8 cellular contexts compared by ENCODE assay signal in the genomic region with DNA sequence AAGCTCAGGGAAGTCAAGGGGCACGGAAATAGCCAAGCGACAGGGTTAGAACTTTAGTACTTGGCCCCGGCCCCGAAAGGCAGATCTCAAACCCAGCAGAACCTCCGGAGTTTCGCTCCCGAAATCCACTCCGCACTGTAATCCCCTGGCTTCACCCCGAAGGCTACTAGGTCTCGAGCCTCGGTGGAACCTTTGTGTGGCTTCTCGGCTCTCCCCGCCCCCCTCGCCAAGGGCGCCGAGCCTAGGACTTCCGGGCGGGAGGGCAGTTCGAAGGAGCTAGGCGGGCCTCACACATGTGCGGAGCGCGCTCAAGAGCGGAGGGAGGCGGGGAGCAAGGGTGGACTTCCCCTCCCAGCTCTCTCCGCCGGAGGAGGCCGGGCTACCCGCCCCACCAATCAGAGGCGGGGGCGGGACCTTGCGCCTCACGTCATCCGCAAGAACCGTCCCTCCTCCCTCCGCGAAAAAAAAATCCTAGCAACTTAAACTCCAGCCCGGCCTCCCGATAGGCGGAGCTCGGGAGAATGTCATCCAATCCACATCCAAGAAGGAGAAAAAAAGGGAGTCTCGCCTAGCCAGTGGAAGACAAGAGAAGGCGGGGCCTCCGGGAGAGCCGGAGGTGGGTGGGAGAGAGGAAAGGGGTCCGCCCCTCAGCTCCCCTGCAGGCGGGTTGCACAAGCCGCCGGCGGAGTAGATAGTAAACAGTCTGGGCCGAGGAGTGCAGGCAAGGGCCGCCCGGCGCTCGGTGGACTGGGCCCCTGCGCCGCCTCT. TPM values are rescaled to one million over a fixed set of nuclear protein-coding genes. Genes with fewer than 3 reads are reported as not detected.
DNase-seq lines count a peak whose midpoint lies in the region; ATAC-seq and TF ChIP-seq lines count a peak whose summit lies in the region.

No MANE protein-coding gene starts in this region.

- H3K9ac ChIP-seq in trophoblast cell (ENCODE audit: low read length): peak overlapping the region; percentile 82

- H3K36me3 Mint-ChIP-seq in T-cell: no peaks in the 10 kb centered on the region

- peak overlapping the region; percentile 89 for H3K4ac ChIP-seq in trophoblast cell (ENCODE audit: low read depth, low read length)

- H3K27ac Mint-ChIP-seq in T-cell: peak overlapping the region; percentile 98 to 99

- H3K4me1 Mint-ChIP-seq in T-cell: peaks cover 38 to 46% (median 40%) of the 10 kb centered on the region in 3 donors

- H3K27ac ChIP-seq in heart left ventricle: peak overlapping the region; percentile 94 to 100 (median 98)
- H3K27ac ChIP-seq in trophoblast cell (ENCODE audit: low read depth, low read length): peak overlapping the region; percentile 94
- peak overlapping the region; percentile 98 to 99 (median 98) for H3K27ac ChIP-seq in transverse colon

- ATAC-seq in HG02852 (IDR thresholded peaks at IDR 0.05; ENCODE audit: unreplicated experiment): peak; percentile 31
- peak; percentile 41 to 48 (median 45) for ATAC-seq in T-cell (replicated peaks in 1 of 4)
- peak; percentile 65 to 76 (median 70) for ATAC-seq in heart left ventricle

- CTCF ChIA-PET in T-cell (lab: Charles Lee): interaction anchor here (0.5 to 3.3 kb wide), 8 partner anchors 10 to 1820 kb away, joined by 3 to 17 read pairs (median 3); partner anchors contain the start of genes IMP3 (in 1 of the 2), MAN2C1 (in 1 of the 2) and SNUPN (in 1 of the 2)

- peak overlapping the region; percentile 60 for H2BK5ac ChIP-seq in trophoblast cell (ENCODE audit: low read depth, low read length, poor library complexity)

- no peaks in the 10 kb centered on the region for H3K27me3 ChIP-seq in heart left ventricle
- no peaks in the 10 kb centered on the region for H3K27me3 ChIP-seq in trophoblast cell (ENCODE audit: insufficient read depth, low read length)
- no peaks in the 10 kb centered on the region for H3K27me3 ChIP-seq in transverse colon

- no peak overlapping the region for H3K23ac ChIP-seq in trophoblast cell (ENCODE audit: low read length)

- H3K9me3 ChIP-seq in heart left ventricle (no peaks in the 10 kb centered on the region), trophoblast cell (ENCODE audit: insufficient read depth, low read depth, low read length) (no peaks in the 10 kb centered on the region), transverse colon (no peaks in the 10 kb centered on the region)

- peaks cover 4 to 37% (median 26%) of the 10 kb centered on the region in 12 donors for H3K4me1 ChIP-seq in heart left ventricle
- peaks cover 4 to 8% of the 10 kb centered on the region in 2 experiments for H3K4me1 ChIP-seq in trophoblast cell (ENCODE audit: control insufficient read depth in 1 of 2, insufficient read depth in 2 of 2, low read length in 2 of 2)
- peaks cover 9 to 28% (median 24%) of the 10 kb centered on the region in 4 donors for H3K4me1 ChIP-seq in transverse colon

- H2AK5ac ChIP-seq in trophoblast cell (ENCODE audit: low read length): peak overlapping the region; percentile 80

- H2BK12ac ChIP-seq in trophoblast cell (ENCODE audit: low read length): peak overlapping the region; percentile 62

- peak overlapping the region; percentile 83 for H4K12ac ChIP-seq in trophoblast cell (ENCODE audit: low read depth, low read length)

- peak overlapping the region; percentile 90 for H3K4me2 ChIP-seq in trophoblast cell (ENCODE audit: low read length)

- in situ Hi-C loops in GM13976 (cut with MboI; ENCODE audit: low sequenced_read_pairs, unreplicated experiment): no loop called here
- in situ Hi-C loops in transverse colon (cut with MboI; ENCODE audit: low pct_ligation_motif_present in 1 of 4, low pct_unique_long_range_greater_than_20kb in 1 of 4, low sequenced_read_pairs in 3 of 4): loop anchor here in 1 of 4 donors (10.0 kb wide), 1 partner anchor 89 kb away; the partner anchor contains the start of gene MAN2C1

- H3K9me3 Mint-ChIP-seq in T-cell: no peaks in the 10 kb centered on the region

- DNase-seq in GM13976 (ENCODE audit: low spot score) (peak; percentile 93), NCI-H146 (lab: John Stamatoyannopoulos, UW) (peak; percentile 99), T-cell (peak; percentile 84 to 99 (median 97)), amniotic epithelial cell (ENCODE audit: low read depth) (peak; percentile 100), heart left ventricle (peak; percentile 98 to 99 (median 98)), trophoblast cell (peak; percentile 99 to 100), transverse colon (peak; percentile 98)

- peaks cover 28% of the 10 kb centered on the region for H3K79me1 ChIP-seq in trophoblast cell (ENCODE audit: low read length)

- TF ChIP-seq POLR2A in heart left ventricle (IDR thresholded peaks at IDR 0.05): peak in 1 of 2 donors; percentile 52
- peak; percentile 94 for TF ChIP-seq POLR2A in transverse colon (IDR thresholded peaks at IDR 0.05)

- POLR2A ChIA-PET in T-cell (lab: Charles Lee): interaction anchor here in 1 of 2 donors (0.7 to 2.5 kb wide), 6 partner anchors 32 to 913 kb away, joined by 3 to 11 read pairs (median 3); partner anchors contain the start of genes IMP3 and SNUPN

- 0 to 1% (median 0%) methylated on average over 24 to 57 of the region's 57 CpGs for WGBS in heart left ventricle, 4 donors
- WGBS in trophoblast cell (ENCODE audit: extremely low coverage, insufficient coverage, insufficient read length): no CpG with 5 or more reads among the region's 57 CpGs
- 0% methylated on average over 5 to 45 of the region's 57 CpGs for WGBS in transverse colon (ENCODE audit: low coverage in 1 of 2), 2 donors

- H2AFZ ChIP-seq in trophoblast cell (ENCODE audit: insufficient read depth, low read length, poor library complexity): no peak overlapping the region

- no peak for TF ChIP-seq EP300 in transverse colon (IDR thresholded peaks at IDR 0.05; ENCODE audit: low read depth)

- peak overlapping the region; percentile 91 for H4K91ac ChIP-seq in trophoblast cell (ENCODE audit: low read depth, low read length)

- H3K18ac ChIP-seq in trophoblast cell (ENCODE audit: low read length): peak overlapping the region; percentile 31

- H3K36me3 ChIP-seq in heart left ventricle (no peaks in the 10 kb centered on the region), trophoblast cell (ENCODE audit: control insufficient read depth in 1 of 2, insufficient read depth in 2 of 2, low read length in 2 of 2) (no peaks in the 10 kb centered on the region), transverse colon (no peaks in the 10 kb centered on the region)

- intact Hi-C loops in heart left ventricle (cut with DNase I) (loop anchor here in 7 of 10 donors (5.0 to 10.0 kb wide), 7 partner anchors 87 to 412 kb away; partner anchors contain the start of genes MAN2C1 (in 6 of the 7), IMP3 (in 3 of the 7), PTPN9 (in 2 of the 7) and SNUPN (in 2 of the 7)), transverse colon (cut with DNase I; ENCODE audit: low total_unique reads) (no loop called here)

- no peaks in the 10 kb centered on the region for H3K27me3 Mint-ChIP-seq in T-cell

- H4K8ac ChIP-seq in trophoblast cell (ENCODE audit: low read depth, low read length): peak overlapping the region; percentile 72

- TF ChIP-seq CTCF in GM13976 (IDR thresholded peaks at IDR 0.05; ENCODE audit: borderline replicate concordance, control extremely low read depth, extremely low read depth, insufficient read depth, missing control alignments) (no peak), heart left ventricle (IDR thresholded peaks at IDR 0.05) (peak in 4 of 12 donors; percentile 10 to 39 (median 20)), transverse colon (IDR thresholded peaks at IDR 0.05) (no peak)

- H3K4me3 Mint-ChIP-seq in T-cell: peak overlapping the region; percentile 94 to 100 (median 95)

- peak overlapping the region; percentile 15 for H2BK120ac ChIP-seq in trophoblast cell (ENCODE audit: insufficient read depth, low read length, poor library complexity)

- peaks cover 23% of the 10 kb centered on the region for H3K79me2 ChIP-seq in trophoblast cell (ENCODE audit: control insufficient read depth, insufficient read depth, low read length, poor library complexity)

- peak overlapping the region; percentile 85 for H3K14ac ChIP-seq in trophoblast cell (ENCODE audit: low read length)

- H3K4me3 ChIP-seq in heart left ventricle: peak overlapping the region; percentile 84 to 98 (median 95)
- H3K4me3 ChIP-seq in trophoblast cell (ENCODE audit: low read depth, low read length): peak overlapping the region; percentile 92
- peak overlapping the region; percentile 63 to 86 (median 80) for H3K4me3 ChIP-seq in transverse colon

RNA-seq across cellular contexts. Expression of gene SIN3A, which starts 2.4 kb away (rescaled TPM):
- total RNA-seq in T-cell: 100 to 1,000 TPM; 117 to 137 (median 136) TPM
- 10 to 100 TPM; 17.1 to 43.5 (median 31.8) TPM for total RNA-seq in heart left ventricle
- 10 to 100 TPM in 1 of 2 donors, 1 to 10 TPM in 1; 5.6 to 17.7 TPM for polyA plus RNA-seq in heart left ventricle
- 27.7 and 28.8 TPM in 2 replicates for polyA plus RNA-seq in trophoblast cell (2013)
- 10 to 100 TPM; 39.3 to 88.0 (median 72.6) TPM for total RNA-seq in transverse colon

Comparison
In these comparisons a context has a peak if more than half of its experiments do, and no peak if none do; other contexts are left out.
1. Peak in every context shown above with its lines: DNase-seq, ATAC-seq, H3K4me3 ChIP-seq and H3K27ac ChIP-seq.